Comparison of ENCODE assay signal across 21 cellular contexts in genomic region chr3:29576181-29576580, GRCh38.
"Had no signal": no experiment of that assay in that cellular context is flagged by ENCODE, and none has a peak within 500 bp of the region (broad histone marks: within the 10 kb centered on the region; RNA-seq: fewer than 3 reads in every experiment).

No MANE protein-coding gene starts in this region.

- H3K36me3 ChIP-seq: heart right ventricle, left ventricle myocardium inferior, neural progenitor cell, ovary, transverse colon, upper lobe of left lung, vagina had no signal

- H3K9ac ChIP-seq: neural progenitor cell had no signal

- H3K27me3 ChIP-seq: heart right ventricle, neural progenitor cell, ovary, transverse colon, upper lobe of left lung, vagina had no signal

- H3K9me3 ChIP-seq: ovary, vagina had no signal

- DNase-seq: heart right ventricle; hippocampal formation; immature natural killer cell; kidney; left ventricle myocardium inferior; naive B cell; natural killer cell; nephron progenitor cell; ovary; retina; right cardiac atrium; stimulated activated CD4-positive, alpha-beta T cell treated with anti-CD3 and anti-CD28 coated beads, Interleukin-4, amount 100 ng/mL, for 24 hours; stimulated activated naive CD4-positive, alpha-beta T cell; transverse colon; upper lobe of left lung had no signal

- ATAC-seq: natural killer cell; stimulated activated effector memory CD8-positive, alpha-beta T cell treated with anti-CD3 and anti-CD28 coated beads, Interleukin-12 subunit alpha, Interleukin-12 subunit beta, amount 100 ng/mL, for 72 hours had no signal

- H3K4me3 ChIP-seq: heart right ventricle, left ventricle myocardium inferior, lung, neural progenitor cell, ovary, skin epidermis, transverse colon, upper lobe of left lung, vagina had no signal

- H3K27ac ChIP-seq: neural progenitor cell, ovary, skin epidermis, transverse colon, upper lobe of left lung, vagina had no signal

- H2AFZ ChIP-seq: neural progenitor cell had no signal

- FAIRE-seq: islet of Langerhans, kidney had no signal

- H3K4me1 ChIP-seq: transverse colon, upper lobe of left lung had no signal
